ENCODE assay signal across 24 cellular contexts in the genomic region with DNA sequence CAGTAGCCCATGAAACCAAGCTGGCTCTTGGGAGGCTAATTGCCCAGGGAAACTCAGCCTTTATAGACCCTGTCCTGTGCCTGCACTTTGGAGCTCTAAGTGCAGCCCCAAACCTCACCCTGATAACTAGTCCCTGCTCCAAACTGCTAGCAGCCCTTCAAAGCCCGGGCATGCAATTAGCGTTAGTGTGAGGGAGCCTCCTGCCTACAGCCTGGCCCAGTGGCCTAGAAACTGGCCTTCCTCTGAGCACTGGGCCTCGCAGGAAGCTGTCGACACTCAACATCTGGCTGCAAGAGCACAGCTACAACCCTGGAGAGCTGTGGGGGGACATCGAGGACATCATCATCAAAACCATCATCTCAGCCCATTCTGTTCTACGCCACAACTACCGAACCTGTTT. TPM values are rescaled to one million over a fixed set of nuclear protein-coding genes. Genes with fewer than 3 reads are reported as not detected.
"Had no signal": no experiment of that assay in that cellular context is flagged by ENCODE, and none has a peak within 500 bp of the region (broad histone marks: within the 10 kb centered on the region; RNA-seq: fewer than 3 reads in every experiment).

No MANE protein-coding gene starts in this region.

- H3K36me3 ChIP-seq: MG63, SJSA1 had no signal

- H3K4me3 ChIP-seq: MG63, SJSA1, SK-N-MC had no signal

- H3K9me3 ChIP-seq: MG63, SJSA1 had no signal

- H3K27ac ChIP-seq: HL-60, SJSA1, SK-N-MC had no signal

- H3K27me3 ChIP-seq: MG63, SJSA1 had no signal

- ATAC-seq: Panc1, PC-3, Right ventricle myocardium inferior had no signal

- DNase-seq: Karpas-422; KBM-7; MG63; NCI-H1092; NCI-H1105 treated with DMSO at 0.1 percent for 48 hours; NCI-H1417 treated with DMSO at 0.1 percent for 48 hours; NCI-H187; NCI-H2029; NCI-H2081 treated with DMSO at 0.1 percent for 48 hours; NCI-H2171; NCI-H226; NCI-H446; NCI-H510A; NCI-H524 treated with DMSO at 0.1 percent for 48 hours; NCI-H69; NCI-H774; NK-92 treated with Interleukin-12 subunit alpha and Interleukin-12 subunit beta, amount 100 ng/mL, for 24 hours; PC-3; SIG-M5 had no signal

RNA-seq across cellular contexts. Expression of a gene that starts 8.4 kb away (rescaled TPM):
- total RNA-seq: PC-3, Right ventricle myocardium inferior, SJSA1 had no signal
